Comparison of ENCODE assay signal across 8 cellular contexts in the genomic region with DNA sequence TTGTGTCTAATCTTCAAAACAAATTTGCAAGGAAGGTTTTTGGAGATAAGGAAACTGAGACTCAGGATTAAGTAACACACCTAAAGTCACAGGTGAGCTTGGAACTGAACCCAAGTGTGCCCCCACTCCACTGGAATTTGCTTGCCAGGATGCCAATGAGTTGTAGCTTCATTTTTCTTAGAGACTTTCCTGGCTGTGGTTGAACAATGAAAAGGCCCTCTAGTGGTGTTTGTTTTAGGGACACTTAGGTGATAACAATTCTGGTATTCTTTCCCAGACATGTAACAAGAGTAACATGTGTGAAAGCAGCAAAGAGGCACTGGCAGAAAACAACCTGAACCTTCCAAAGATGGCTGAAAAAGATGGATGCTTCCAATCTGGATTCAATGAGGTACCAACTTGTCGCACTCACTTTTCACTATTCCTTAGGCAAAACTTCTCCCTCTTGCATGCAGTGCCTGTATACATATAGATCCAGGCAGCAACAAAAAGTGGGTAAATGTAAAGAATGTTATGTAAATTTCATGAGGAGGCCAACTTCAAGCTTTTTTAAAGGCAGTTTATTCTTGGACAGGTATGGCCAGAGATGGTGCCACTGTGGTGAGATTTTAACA. TPM values are rescaled to one million over a fixed set of nuclear protein-coding genes. Genes with fewer than 3 reads are reported as not detected.
A peak's percentile ranks its signal among the peaks of the same experiment; 100 is the strongest.
DNase-seq lines count a peak whose midpoint lies in the region; ATAC-seq and TF ChIP-seq lines count a peak whose summit lies in the region.

No MANE protein-coding gene starts in this region.

- H3K9ac ChIP-seq in skeletal muscle tissue (ENCODE audit: low read depth in 1 of 3, low read length in 3 of 3) (no peak overlapping the region), colonic mucosa (ENCODE audit: low read depth in 2 of 2, low read length in 2 of 2) (no peak overlapping the region)

- DNase-seq in ACHN (peak; percentile 88), GM06990 (ENCODE audit: extremely low read depth, insufficient read length) (no peak), NCI-H526 treated with DMSO at 0.1 percent for 48 hours (lab: John Stamatoyannopoulos, UW) (peak; percentile 32), colonic mucosa (no peak), NCI-H1930 (lab: John Stamatoyannopoulos, UW) (no peak), putamen (ENCODE audit: low spot score) (no peak)

- H3K27ac ChIP-seq in skeletal muscle tissue (ENCODE audit: low read depth, low read length) (peak overlapping the region; percentile 82), colonic mucosa (no peak overlapping the region)

- peaks cover 31 to 37% (median 37%) of the 10 kb centered on the region in 3 donors for H3K4me1 ChIP-seq in skeletal muscle tissue (ENCODE audit: control insufficient read depth in 3 of 3, insufficient read depth in 3 of 3, low read length in 3 of 3)
- no peaks in the 10 kb centered on the region for H3K4me1 ChIP-seq in colonic mucosa

- no peaks in the 10 kb centered on the region for H3K9me3 ChIP-seq in skeletal muscle tissue (ENCODE audit: control insufficient read depth in 3 of 3, low read length in 3 of 3)
- no peaks in the 10 kb centered on the region for H3K9me3 ChIP-seq in colonic mucosa

- peak; percentile 64 for TF ChIP-seq CTCF in GM06990 (IDR thresholded peaks at IDR 0.05; ENCODE audit: insufficient read depth, low read length, poor library complexity, severe bottlenecking)
- TF ChIP-seq CTCF in colonic mucosa (IDR thresholded peaks at IDR 0.05), result no peak

- in situ Hi-C loops in ACHN (cut with HindIII; ENCODE audit: low pct_ligation_motif_present, low pct_unique_long_range_greater_than_20kb, low sequenced_read_pairs), result loop anchor here (25.0 kb wide), 1 partner anchor 166 kb away; no protein-coding TSS in a partner anchor

- H3K36me3 ChIP-seq in GM06990 (ENCODE audit: control insufficient read depth, insufficient read depth, low read length) (no peaks in the 10 kb centered on the region), skeletal muscle tissue (ENCODE audit: control insufficient read depth in 3 of 3, insufficient read depth in 3 of 3, low read length in 3 of 3) (no peaks in the 10 kb centered on the region), colonic mucosa (no peaks in the 10 kb centered on the region)

- intact Hi-C loops in colonic mucosa (cut with DNase I), result loop anchor here (5.0 kb wide), 2 partner anchors 166 to 339 kb away; no protein-coding TSS in a partner anchor

- H3K4me3 ChIP-seq in GM06990 (replicated peaks; ENCODE audit: low read depth, low read length), result no peak overlapping the region
- H3K4me3 ChIP-seq in skeletal muscle tissue (ENCODE audit: low read length in 3 of 3), result no peak overlapping the region
- H3K4me3 ChIP-seq in colonic mucosa, result no peak overlapping the region

- H3K27me3 ChIP-seq in GM06990 (replicated peaks; ENCODE audit: control insufficient read depth, insufficient read depth, low read length) (no peaks in the 10 kb centered on the region), skeletal muscle tissue (ENCODE audit: control insufficient read depth in 3 of 3, insufficient read depth in 3 of 3, low read length in 3 of 3) (no peaks in the 10 kb centered on the region), colonic mucosa (peaks cover 5% of the 10 kb centered on the region)

- ATAC-seq in esophagus mucosa, result peak; percentile 19

RNA-seq across cellular contexts. Expression of gene IL6, which starts 1.5 kb away (rescaled TPM):
- total RNA-seq in esophagus mucosa (not detected), skeletal muscle tissue (not detected), colonic mucosa (under 1 TPM in 1 of 2 donors, not detected in 1; 0.77 TPM)

Comparison
In these comparisons a context has a peak if more than half of its experiments do, and no peak if none do; other contexts are left out.
1. DNase-seq: peak in ACHN (single experiment) and NCI-H526 treated with DMSO at 0.1 percent for 48 hours (single experiment); none in GM06990 (single experiment), colonic mucosa (single experiment), NCI-H1930 (0 of 2) and putamen (single experiment).